Comparison of ENCODE assay signal across 8 cellular contexts in the genomic region with DNA sequence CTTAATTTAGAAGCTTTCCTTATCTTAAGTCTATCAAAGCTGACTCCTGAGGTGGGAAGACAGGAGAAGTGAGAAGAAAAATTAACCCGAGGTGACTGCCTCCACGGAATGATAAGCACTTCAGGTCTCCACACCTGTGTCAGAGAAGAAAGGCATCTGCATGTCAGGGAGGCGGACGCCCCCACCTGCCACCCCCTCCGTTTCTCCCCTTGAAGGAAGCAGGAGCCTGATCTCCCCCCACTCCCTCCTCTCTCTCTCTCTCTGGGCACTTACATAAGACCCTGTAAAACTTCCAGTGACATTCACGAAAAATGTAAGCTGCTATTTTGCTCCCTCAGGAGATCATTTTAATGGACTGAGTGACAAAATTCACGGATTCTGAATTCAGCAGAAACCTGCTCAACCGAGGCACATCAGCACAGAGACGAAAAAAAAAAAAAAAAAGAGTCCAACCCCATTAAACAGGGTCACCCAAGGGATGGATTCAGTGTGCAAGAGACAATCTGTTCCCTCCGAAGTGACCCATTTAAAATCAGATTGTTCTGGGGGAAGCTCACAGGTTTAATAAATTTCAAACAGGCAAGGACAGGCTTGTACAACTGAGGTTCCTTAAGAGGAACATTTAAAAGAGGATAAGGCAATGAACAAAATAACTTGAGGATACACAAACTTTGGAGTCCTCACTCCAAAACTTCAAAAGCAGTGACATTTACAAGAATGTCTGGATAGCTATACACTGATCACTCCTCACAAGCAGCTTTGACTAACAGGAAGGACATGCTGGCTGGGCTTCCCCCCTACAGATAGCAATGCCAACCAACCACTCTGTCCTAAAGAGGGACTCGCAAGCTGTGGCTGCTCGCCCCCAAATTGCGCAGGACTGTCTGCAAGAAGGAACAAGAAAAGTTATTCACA. TPM values are rescaled to one million over a fixed set of nuclear protein-coding genes. Genes with fewer than 3 reads are reported as not detected.
DNase-seq lines count a peak whose midpoint lies in the region; ATAC-seq and TF ChIP-seq lines count a peak whose summit lies in the region.

No MANE protein-coding gene starts in this region.

- H3K4me3 ChIP-seq in retinal pigment epithelial cell (ENCODE audit: low read length): peak overlapping the region; percentile 51

- peak; percentile 6 for ATAC-seq in GM21526 (IDR thresholded peaks at IDR 0.05; ENCODE audit: low FRiP score, unreplicated experiment)
- no peak for ATAC-seq in T-cell (replicated peaks in 1 of 4)

- no peaks in the 10 kb centered on the region for H3K36me3 Mint-ChIP-seq in T-cell
- no peaks in the 10 kb centered on the region for H3K36me3 Mint-ChIP-seq in glutamatergic neuron (ENCODE audit: unreplicated experiment)

- DNase-seq in T-cell (no peak), glutamatergic neuron (no peak), retinal pigment epithelial cell (ENCODE audit: low read depth) (no peak), NCI-H1417 treated with DMSO at 0.1 percent for 48 hours (lab: John Stamatoyannopoulos, UW) (no peak)
- no peak for DNase-seq in activated effector memory CD4-positive, alpha-beta T cell treated with Interleukin-2 at 50 U/mL for 16 hours
- no peak for DNase-seq in stimulated activated CD4-positive, alpha-beta T cell treated with anti-CD3 and anti-CD28 coated beads, Interleukin-4, amount 100 ng/mL, for 24 hours
- no peak for DNase-seq in activated CD8-positive, alpha-beta memory T cell treated with anti-CD3 and anti-CD28 coated beads, Interleukin-2, amount 50 U/mL, for 4 hours

- POLR2A ChIA-PET in T-cell (lab: Charles Lee): no interaction called here

- peaks cover 13 to 24% (median 22%) of the 10 kb centered on the region in 3 donors for H3K4me1 Mint-ChIP-seq in T-cell
- peaks cover 28% of the 10 kb centered on the region for H3K4me1 Mint-ChIP-seq in glutamatergic neuron (ENCODE audit: low read depth, unreplicated experiment)

- CTCF ChIA-PET in T-cell (lab: Charles Lee): no interaction called here

- H3K27me3 Mint-ChIP-seq in T-cell: peaks cover 58 to 61% of the 10 kb centered on the region in 2 donors
- peaks cover 9% of the 10 kb centered on the region for H3K27me3 Mint-ChIP-seq in glutamatergic neuron (ENCODE audit: unreplicated experiment)

- H3K4me3 Mint-ChIP-seq in T-cell (peak overlapping the region; percentile 65 to 76 (median 72)), glutamatergic neuron (ENCODE audit: unreplicated experiment) (peak overlapping the region; percentile 95)

- TF ChIP-seq CTCF in glutamatergic neuron (IDR thresholded peaks at IDR 0.05; ENCODE audit: partially characterized antibody, unreplicated experiment): no peak
- TF ChIP-seq CTCF in retinal pigment epithelial cell (conservative IDR thresholded peaks at IDR 0.05; ENCODE audit: low read depth, low read length): no peak

- H3K27ac Mint-ChIP-seq in T-cell (no peak overlapping the region), glutamatergic neuron (ENCODE audit: unreplicated experiment) (peak overlapping the region; percentile 72)

- H3K9me3 Mint-ChIP-seq in T-cell: no peaks in the 10 kb centered on the region
- peaks cover 14% of the 10 kb centered on the region for H3K9me3 Mint-ChIP-seq in glutamatergic neuron (ENCODE audit: unreplicated experiment)

RNA-seq across cellular contexts. Expression of a gene that starts 1.3 kb away (rescaled TPM):
- total RNA-seq in T-cell: 1 to 10 TPM in 4 of 5 donors, under 1 TPM in 1; 0.53 to 6.1 (median 3.0) TPM
- total RNA-seq in glutamatergic neuron (ENCODE audit: unreplicated experiment): 81.2 TPM

Comparison
In these comparisons a context has a peak if more than half of its experiments do, and no peak if none do; other contexts are left out.
1. RNA of a gene that starts 1.3 kb away (total RNA-seq): 81.2 TPM in glutamatergic neuron (single experiment); 0.53 to 6.1 TPM in T-cell; every median in the first group is over 10 times any median in the second.